9 cellular contexts compared by ENCODE assay signal in genomic region chr18:61635901-61636528, GRCh38.
DNase-seq lines count a peak whose midpoint lies in the region; ATAC-seq and TF ChIP-seq lines count a peak whose summit lies in the region.
"Had no signal": no experiment of that assay in that cellular context is flagged by ENCODE, and none has a peak within 500 bp of the region (broad histone marks: within the 10 kb centered on the region; RNA-seq: fewer than 3 reads in every experiment).

No MANE protein-coding gene starts in this region.

- no peak overlapping the region for H3K27ac ChIP-seq in psoas muscle

- no peaks in the 10 kb centered on the region for H3K36me3 ChIP-seq in psoas muscle (ENCODE audit: insufficient read depth in 1 of 2, low read depth in 1 of 2)

- no peaks in the 10 kb centered on the region for H3K4me1 ChIP-seq in psoas muscle

- H3K9me3 ChIP-seq in psoas muscle: no peaks in the 10 kb centered on the region

- intact Hi-C loops in Right ventricle myocardium superior (cut with DNase I): loop anchor here (5.0 kb wide), 2 partner anchors 256 to 496 kb away; partner anchors contain the start of gene RNF152
- intact Hi-C loops in psoas muscle (cut with DNase I): loop anchor here (5.0 kb wide), 2 partner anchors 256 to 491 kb away; partner anchors contain the start of gene RNF152 (in 2 of the 2)

- peak; percentile 68 for ATAC-seq in HG03159 (IDR thresholded peaks at IDR 0.05; ENCODE audit: unreplicated experiment)
- ATAC-seq in Right ventricle myocardium superior (ENCODE audit: poor library complexity): peak; percentile 91
- ATAC-seq in psoas muscle: peak in 1 of 4 donors; percentile 51
- no peak for ATAC-seq in GM21619 (IDR thresholded peaks at IDR 0.05; ENCODE audit: unreplicated experiment)
- no peak for ATAC-seq in GM21576 (IDR thresholded peaks at IDR 0.05; ENCODE audit: unreplicated experiment)
- ATAC-seq: T-helper 17 cell had no signal

- DNase-seq in DMS153 treated with DMSO at 0.1 percent for 48 hours (lab: John Stamatoyannopoulos, UW; ENCODE audit: unreplicated experiment): peak; percentile 68
- DNase-seq in NCI-H524 treated with DMSO at 0.1 percent for 48 hours (lab: John Stamatoyannopoulos, UW): peak; percentile 86
- DNase-seq in activated effector memory CD4-positive, alpha-beta T cell treated with Interleukin-2 at 50 U/mL for 16 hours: peak; percentile 9
- DNase-seq in Right ventricle myocardium superior: peak; percentile 53
- no peak for DNase-seq in psoas muscle

- H3K4me3 ChIP-seq in psoas muscle: no peak overlapping the region

- peak; percentile 57 for TF ChIP-seq CTCF in psoas muscle (IDR thresholded peaks at IDR 0.05)

- 18 to 25% (median 19%) methylated on average over 7 of the region's 7 CpGs for WGBS in psoas muscle, 3 donors

- no peaks in the 10 kb centered on the region for H3K27me3 ChIP-seq in psoas muscle (ENCODE audit: insufficient read depth in 3 of 3, low read length in 2 of 3)

Comparison
In these comparisons a context has a peak if more than half of its experiments do, and no peak if none do; other contexts are left out.
1. DNase-seq: peak in DMS153 treated with DMSO at 0.1 percent for 48 hours (single experiment), NCI-H524 treated with DMSO at 0.1 percent for 48 hours (single experiment), activated effector memory CD4-positive, alpha-beta T cell treated with Interleukin-2 at 50 U/mL for 16 hours (single experiment) and Right ventricle myocardium superior (single experiment); none in psoas muscle (0 of 2).
2. ATAC-seq: peak in HG03159 (single experiment) and Right ventricle myocardium superior (single experiment); none in GM21619 (single experiment) and GM21576 (single experiment).